In genomic region chr3:12742330-12743107, GRCh38 we compare ENCODE assay signal across 35 cellular contexts. TPM values are rescaled to one million over a fixed set of nuclear protein-coding genes. Genes with fewer than 3 reads are reported as not detected.
"Had no signal": no experiment of that assay in that cellular context is flagged by ENCODE, and none has a peak within 500 bp of the region (broad histone marks: within the 10 kb centered on the region; RNA-seq: fewer than 3 reads in every experiment).

No MANE protein-coding gene starts in this region.

- H3K36me3 ChIP-seq: adrenal gland, breast epithelium had no signal

- ATAC-seq: activated CD8-positive, alpha-beta T cell treated with anti-CD3 and anti-CD28 coated beads, Interleukin-2, amount 10 ng/mL, durations not matched to agents 7 days and 5 days; activated naive CD4-positive, alpha-beta T cell treated with anti-CD3 and anti-CD28 coated beads, Interleukin-2, amount 50 U/mL, for 72 hours; body of pancreas had no signal

- H3K4me1 ChIP-seq: adrenal gland, body of pancreas, breast epithelium had no signal

- FAIRE-seq: astrocyte, RCC 7860 had no signal

- H3K4me1 Mint-ChIP-seq: activated B cell treated with CpG ODN at 0.5 μM for 24 hours had no signal

- DNase-seq: activated B cell treated with CpG ODN at 0.5 μM for 24 hours; activated CD4-positive, alpha-beta T cell treated with anti-CD3 and anti-CD28 coated beads for 48 hours; activated CD4-positive, alpha-beta T cell treated with anti-CD3 and anti-CD28 coated beads, Interleukin-2, amount 50 U/mL, for 48 hours; activated CD4-positive, CD25-positive, alpha-beta regulatory T cell treated with anti-CD3 and anti-CD28 coated beads, Interleukin-2, amount 50 U/mL, for 72 hours; activated CD8-positive, alpha-beta T cell treated with anti-CD3 and anti-CD28 coated beads, Interleukin-2, amount 10 ng/mL, durations not matched to agents 7 days and 5 days; activated gamma-delta T cell; activated naive CD4-positive, alpha-beta T cell treated with Interleukin-2 at 50 U/mL for 16 hours; activated T-cell treated with anti-CD3 and anti-CD28 coated beads, Interleukin-2, amount 50 U/mL, for 24 hours; body of pancreas; NCI-H1092 treated with DMSO at 0.1 percent for 48 hours; NCI-H1417; NCI-H146; NCI-H187; NCI-H2029 treated with DMSO at 0.1 percent for 48 hours; NCI-H2107; NCI-H2171; NCI-H510A; NCI-H526; NCI-H748 treated with DMSO at 0.1 percent for 48 hours; NK-92 treated with Interleukin-12 subunit alpha and Interleukin-12 subunit beta, amount 100 ng/mL, for 24 hours; PC-9; Right ventricle myocardium superior; SW 1271; T-helper 1 cell; T-helper 2 cell; T-helper 9 cell had no signal

- H3K36me3 Mint-ChIP-seq: activated naive CD4-positive, alpha-beta T cell treated with anti-CD3 and anti-CD28 coated beads, Interleukin-2, amount 50 U/mL, for 72 hours had no signal

- H3K9me3 Mint-ChIP-seq: activated B cell treated with CpG ODN at 0.5 μM for 24 hours; activated naive CD4-positive, alpha-beta T cell treated with anti-CD3 and anti-CD28 coated beads, Interleukin-2, amount 50 U/mL, for 72 hours; activated T-cell treated with anti-CD3 and anti-CD28 coated beads, Interleukin-2, amount 50 U/mL, for 24 hours; activated T-helper 2 cell treated with anti-CD3 and anti-CD28 coated beads, Interferon-gamma antibody, Interleukin-2, Interleukin-4, amounts not matched to agents 10 μg/mL and 5 μg/mL and 100 μg/mL, durations not matched to agents 14 hours and 24 hours and 36 hours had no signal

- H3K4me3 ChIP-seq: adrenal gland, body of pancreas, breast epithelium, PC-9 had no signal

- H3K27me3 ChIP-seq: adrenal gland, body of pancreas, breast epithelium had no signal

- H3K9me3 ChIP-seq: adrenal gland, body of pancreas, breast epithelium had no signal

- H3K4me3 Mint-ChIP-seq: activated B cell treated with CpG ODN at 0.5 μM for 24 hours; activated CD8-positive, alpha-beta T cell treated with anti-CD3 and anti-CD28 coated beads, Interleukin-2, amount 10 ng/mL, durations not matched to agents 7 days and 5 days; activated T-cell treated with anti-CD3 and anti-CD28 coated beads, Interleukin-2, amount 50 U/mL, for 24 hours had no signal

- H3K27ac ChIP-seq: adrenal gland, body of pancreas, breast epithelium, PC-9, RWPE1, VCaP had no signal

- H3K4me2 ChIP-seq: PC-9 had no signal

- H3K27ac Mint-ChIP-seq: activated B cell treated with CpG ODN at 0.5 μM for 24 hours; activated CD8-positive, alpha-beta T cell treated with anti-CD3 and anti-CD28 coated beads, Interleukin-2, amount 10 ng/mL, durations not matched to agents 7 days and 5 days; activated naive CD4-positive, alpha-beta T cell treated with anti-CD3 and anti-CD28 coated beads, Interleukin-2, amount 50 U/mL, for 72 hours; activated T-cell treated with anti-CD3 and anti-CD28 coated beads, Interleukin-2, amount 50 U/mL, for 24 hours; activated T-helper 2 cell treated with anti-CD3 and anti-CD28 coated beads, Interferon-gamma antibody, Interleukin-2, Interleukin-4, amounts not matched to agents 10 μg/mL and 5 μg/mL and 100 μg/mL, durations not matched to agents 14 hours and 24 hours and 36 hours had no signal

- H2AFZ ChIP-seq: PC-9 had no signal

RNA-seq across cellular contexts. Expression of gene TMEM40, which starts 16.5 kb away (rescaled TPM):
- total RNA-seq: activated B cell treated with CpG ODN at 0.5 μM for 24 hours; activated CD8-positive, alpha-beta T cell treated with anti-CD3 and anti-CD28 coated beads, Interleukin-2, amount 10 ng/mL, durations not matched to agents 7 days and 5 days; activated naive CD4-positive, alpha-beta T cell treated with anti-CD3 and anti-CD28 coated beads, Interleukin-2, amount 50 U/mL, for 72 hours; activated T-helper 2 cell treated with anti-CD3 and anti-CD28 coated beads, Interferon-gamma antibody, Interleukin-2, Interleukin-4, amounts not matched to agents 10 μg/mL and 5 μg/mL and 100 μg/mL, durations not matched to agents 14 hours and 24 hours and 36 hours; body of pancreas; OCI-LY7 had no signal
